In genomic region chr6:3063733-3064700, GRCh38 we compare ENCODE assay signal across 8 cellular contexts. TPM values are rescaled to one million over a fixed set of nuclear protein-coding genes. Genes with fewer than 3 reads are reported as not detected.
DNase-seq lines count a peak whose midpoint lies in the region; ATAC-seq and TF ChIP-seq lines count a peak whose summit lies in the region.

No MANE protein-coding gene starts in this region.

- peaks cover 21% of the 10 kb centered on the region for H3K4me1 ChIP-seq in DND-41 (ENCODE audit: insufficient read depth, low read length)
- no peaks in the 10 kb centered on the region for H3K4me1 ChIP-seq in neural progenitor cell
- H3K4me1 ChIP-seq in stomach smooth muscle (ENCODE audit: control insufficient read depth, insufficient read depth, low read length): peaks cover 10% of the 10 kb centered on the region

- H3K4me2 ChIP-seq in DND-41 (ENCODE audit: insufficient read depth, low read length): peak overlapping the region; percentile 89
- peak overlapping the region; percentile 83 for H3K4me2 ChIP-seq in neural progenitor cell

- peak overlapping the region; percentile 24 to 82; a peak in 3 of 4 replicates for H3K4me3 ChIP-seq in DND-41 (ENCODE audit: low read depth in 1 of 2, low read length in 2 of 2)
- peak overlapping the region; percentile 76 to 85 for H3K4me3 ChIP-seq in foreskin fibroblast (ENCODE audit: low read depth in 1 of 2, low read length in 2 of 2)
- peak overlapping the region; percentile 58 for H3K4me3 ChIP-seq in neural progenitor cell
- H3K4me3 ChIP-seq in stomach smooth muscle (ENCODE audit: low read length in 2 of 2): peak overlapping the region; percentile 78 to 84

- peak overlapping the region; percentile 81 for H2AFZ ChIP-seq in DND-41 (ENCODE audit: low read depth, low read length)
- H2AFZ ChIP-seq in neural progenitor cell (replicated peaks): peak overlapping the region; percentile 84

- peaks cover 12% of the 10 kb centered on the region for H3K4me1 Mint-ChIP-seq in neural progenitor cell

- ATAC-seq in DND-41 (ENCODE audit: insufficient read depth, low read depth) (peak; percentile 77), GM21723 (IDR thresholded peaks at IDR 0.05; ENCODE audit: unreplicated experiment) (peak; percentile 64)

- peaks cover 27% of the 10 kb centered on the region for H3K9me3 Mint-ChIP-seq in neural progenitor cell

- H3K36me3 ChIP-seq in DND-41 (ENCODE audit: insufficient read depth, low read length) (no peaks in the 10 kb centered on the region), neural progenitor cell (no peaks in the 10 kb centered on the region), stomach smooth muscle (ENCODE audit: control insufficient read depth in 2 of 2, insufficient read depth in 2 of 2, low read length in 2 of 2) (no peaks in the 10 kb centered on the region)

- DNase-seq in DND-41 (peak; percentile 84), Kasumi-1 (lab: John Stamatoyannopoulos, UW) (peak; percentile 91 to 92), SHP77 treated with DMSO at 0.1 percent for 48 hours (lab: John Stamatoyannopoulos, UW) (peak; percentile 48), foreskin fibroblast (peak; percentile 94 to 98), neural progenitor cell (ENCODE audit: low spot score) (peak; percentile 85)
- peak; percentile 77 for DNase-seq in activated gamma-delta T cell treated with anti-CD3 and anti-CD28 coated beads, Interleukin-2, amount 50 U/mL, for 16 hours (ENCODE audit: low read depth)

- H3K27me3 ChIP-seq in DND-41 (ENCODE audit: insufficient read depth, low read length, poor library complexity) (no peaks in the 10 kb centered on the region), neural progenitor cell (peaks cover 32% of the 10 kb centered on the region), stomach smooth muscle (ENCODE audit: control insufficient read depth in 1 of 2, insufficient read depth in 2 of 2, low read length in 2 of 2) (no peaks in the 10 kb centered on the region)

- H3K27ac ChIP-seq in DND-41 (ENCODE audit: low read length): peak overlapping the region; percentile 27; the same call in 1 of the 2 replicates
- H3K27ac ChIP-seq in neural progenitor cell: no peak overlapping the region
- peak overlapping the region; percentile 76 for H3K27ac ChIP-seq in stomach smooth muscle (ENCODE audit: low read length)

- peak overlapping the region; percentile 90 for H3K4me3 Mint-ChIP-seq in neural progenitor cell

- TF ChIP-seq CTCF in DND-41 (IDR thresholded peaks at IDR 0.05; ENCODE audit: borderline replicate concordance, extremely low read depth, low read length, poor library complexity, severe bottlenecking) (no peak), foreskin fibroblast (IDR thresholded peaks at IDR 0.05; ENCODE audit: low read depth, low read length) (no peak), neural progenitor cell (IDR thresholded peaks at IDR 0.05) (no peak)

- peak overlapping the region; percentile 17 for H3K27ac Mint-ChIP-seq in neural progenitor cell

- H3K9ac ChIP-seq in DND-41 (ENCODE audit: low read depth, low read length) (peak overlapping the region; percentile 63), neural progenitor cell (no peak overlapping the region), stomach smooth muscle (ENCODE audit: low read length in 2 of 2) (peak overlapping the region; percentile 79 to 84)

- H3K79me2 ChIP-seq in DND-41 (ENCODE audit: insufficient read depth, low read length) (peaks cover 4% of the 10 kb centered on the region), neural progenitor cell (ENCODE audit: low read depth) (peaks cover 5% of the 10 kb centered on the region)

- H3K27me3 Mint-ChIP-seq in neural progenitor cell (ENCODE audit: insufficient read depth, low read depth): peaks cover 8% of the 10 kb centered on the region

- H3F3A ChIP-seq in neural progenitor cell (ENCODE audit: low read depth): peaks cover 35% of the 10 kb centered on the region

- H3K9me3 ChIP-seq in DND-41 (ENCODE audit: insufficient read depth, low read length, severe bottlenecking) (no peaks in the 10 kb centered on the region), neural progenitor cell (ENCODE audit: low read depth) (peaks cover 6% of the 10 kb centered on the region), stomach smooth muscle (ENCODE audit: control insufficient read depth in 2 of 2, low read length in 2 of 2) (no peaks in the 10 kb centered on the region)

- peaks cover 9% of the 10 kb centered on the region for H3K36me3 Mint-ChIP-seq in neural progenitor cell

- H4K20me1 ChIP-seq in DND-41 (ENCODE audit: insufficient read depth, low read length) (no peaks in the 10 kb centered on the region), neural progenitor cell (ENCODE audit: low read depth) (no peaks in the 10 kb centered on the region)

RNA-seq across cellular contexts. Expression of gene RIPK1, which starts 4.3 kb away (rescaled TPM):
- 4.6 and 4.9 TPM in 2 replicates for total RNA-seq in neural progenitor cell (ENCODE audit: low replicate concordance)

RNA-seq across cellular contexts. Expression of gene BPHL, which starts 54.5 kb away (rescaled TPM):
- 44.5 TPM in 2 replicates for total RNA-seq in neural progenitor cell (ENCODE audit: low replicate concordance)
